ENCODE assay signal across 27 cellular contexts in genomic region chr7:2542011-2542923, GRCh38. TPM values are rescaled to one million over a fixed set of nuclear protein-coding genes. Genes with fewer than 3 reads are reported as not detected.
DNase-seq lines count a peak whose midpoint lies in the region; ATAC-seq, FAIRE-seq and TF ChIP-seq lines count a peak whose summit lies in the region.
"Had no signal": no experiment of that assay in that cellular context is flagged by ENCODE, and none has a peak within 500 bp of the region (broad histone marks: within the 10 kb centered on the region; RNA-seq: fewer than 3 reads in every experiment).

No MANE protein-coding gene starts in this region.

- no peaks in the 10 kb centered on the region for H4K20me1 ChIP-seq in K562 (replicated peaks; ENCODE audit: control insufficient read depth, insufficient read depth, low read length)
- no peaks in the 10 kb centered on the region for H4K20me1 ChIP-seq in hepatocyte (ENCODE audit: insufficient read depth, poor library complexity, severe bottlenecking)

- ATAC-seq in Right ventricle myocardium inferior: no peak
- ATAC-seq in K562: no peak
- ATAC-seq in left lung: no peak
- ATAC-seq: activated CD8-positive, alpha-beta T cell treated with anti-CD3 and anti-CD28 coated beads for 36 hours; gastroesophageal sphincter; right lobe of liver had no signal

- BruUV-seq in K562 (replicated peaks; lab: Mats Ljungman, UMichigan): no TSS peak

- no peaks in the 10 kb centered on the region for H3K9me2 ChIP-seq in hepatocyte (replicated peaks; ENCODE audit: insufficient read depth)

- in situ Hi-C loops in K562 (cut with MboI): no loop called here
- in situ Hi-C loops in transverse colon (cut with MboI; ENCODE audit: low pct_ligation_motif_present in 1 of 4, low pct_unique_long_range_greater_than_20kb in 1 of 4, low sequenced_read_pairs in 3 of 4): no loop called here
- in situ Hi-C loops in GM13977 (cut with MboI; ENCODE audit: low pct_unique_long_range_greater_than_20kb, low sequenced_read_pairs, unreplicated experiment): no loop called here

- CTCF ChIA-PET in K562 (lab: Yijun Ruan, JAX; ENCODE audit: low intra/inter-chr PET ratio): no interaction called here

- no peaks in the 10 kb centered on the region for H3K9me1 ChIP-seq in K562 (ENCODE audit: control insufficient read depth, insufficient read depth, low read length)

- H2AFZ ChIP-seq in K562 (ENCODE audit: low read depth, low read length): no peak overlapping the region
- no peak overlapping the region for H2AFZ ChIP-seq in hepatocyte

- TF ChIP-seq POLR2A in K562 (conservative IDR thresholded peaks at IDR 0.05): no peak
- TF ChIP-seq POLR2A in transverse colon (IDR thresholded peaks at IDR 0.05): no peak

- peaks cover 88% of the 10 kb centered on the region for H3K36me3 ChIP-seq in right atrium auricular region
- peaks cover 90% of the 10 kb centered on the region; the same call in 2 of the 3 replicates for H3K36me3 ChIP-seq in K562 (ENCODE audit: control insufficient read depth, insufficient read depth, low read length)
- peaks cover 0 to 97% of the 10 kb centered on the region in 2 donors for H3K36me3 ChIP-seq in left lung
- H3K36me3 ChIP-seq in transverse colon: peaks cover 0 to 38% (median 18%) of the 10 kb centered on the region in 4 donors
- no peaks in the 10 kb centered on the region for H3K36me3 ChIP-seq in hepatocyte (replicated peaks; ENCODE audit: insufficient read depth, low read depth)

- H3K79me2 ChIP-seq in K562 (ENCODE audit: control insufficient read depth, insufficient read depth, low read length) (no peaks in the 10 kb centered on the region), hepatocyte (no peaks in the 10 kb centered on the region)

- no peak for TF ChIP-seq RAD21 in K562 (CRISPR knock-in tag; conservative IDR thresholded peaks at IDR 0.05 in 1 of 2, IDR thresholded peaks at IDR 0.05 in 1 of 2)

- TF ChIP-seq EP300 in K562 (IDR thresholded peaks at IDR 0.05; ENCODE audit: low read length) (no peak), transverse colon (IDR thresholded peaks at IDR 0.05; ENCODE audit: low read depth) (no peak)

- TF ChIP-seq CTCF in right atrium auricular region (IDR thresholded peaks at IDR 0.05): no peak
- TF ChIP-seq CTCF in K562 (IDR thresholded peaks at IDR 0.05 in 2 of 3, conservative IDR thresholded peaks at IDR 0.05 in 1 of 3; ENCODE audit: insufficient read depth in 2 of 3, low read depth in 1 of 3, low read length in 3 of 3): no peak
- no peak for TF ChIP-seq CTCF in left lung (IDR thresholded peaks at IDR 0.05)
- TF ChIP-seq CTCF in transverse colon (IDR thresholded peaks at IDR 0.05): no peak
- TF ChIP-seq CTCF in GM13977 (IDR thresholded peaks at IDR 0.05; ENCODE audit: extremely low read depth, insufficient read depth, missing control alignments): no peak
- no peak for TF ChIP-seq CTCF in hepatocyte (IDR thresholded peaks at IDR 0.05; ENCODE audit: poor library complexity)

- H3K4me2 ChIP-seq in K562 (ENCODE audit: insufficient read depth, low read length) (no peak overlapping the region), hepatocyte (no peak overlapping the region)

- H3K9me3 ChIP-seq in right atrium auricular region (no peaks in the 10 kb centered on the region), K562 (replicated peaks; ENCODE audit: control insufficient read depth, insufficient read depth, low read depth, low read length) (no peaks in the 10 kb centered on the region), left lung (no peaks in the 10 kb centered on the region), transverse colon (no peaks in the 10 kb centered on the region), hepatocyte (ENCODE audit: low read depth) (no peaks in the 10 kb centered on the region)
- H3K9me3 ChIP-seq: ascending aorta, gastroesophageal sphincter, right lobe of liver, testis had no signal

- H3K4me1 ChIP-seq in right atrium auricular region (no peaks in the 10 kb centered on the region), K562 (replicated peaks in 1 of 2; ENCODE audit: control insufficient read depth in 2 of 2, insufficient read depth in 2 of 2, low read length in 2 of 2) (peaks cover 0 to 19% of the 10 kb centered on the region in 2 experiments; a peak in 1 of 5 replicates), left lung (no peaks in the 10 kb centered on the region), transverse colon (no peaks in the 10 kb centered on the region), hepatocyte (ENCODE audit: insufficient read depth) (no peaks in the 10 kb centered on the region)
- H3K4me1 ChIP-seq: ascending aorta, gastroesophageal sphincter, right lobe of liver had no signal

- DNase-seq in Right ventricle myocardium inferior (ENCODE audit: missing footprints) (peak; percentile 55), right atrium auricular region (ENCODE audit: low spot score) (no peak), K562 (ENCODE audit: extremely low read depth in 1 of 4, low spot score in 3 of 4) (peak in 1 of 4 experiments; percentile 3), left lung (peak; percentile 25 to 65), transverse colon (peak; percentile 6), GM13977 (ENCODE audit: low spot score) (no peak), hepatocyte (ENCODE audit: low spot score) (no peak), mucosa of gallbladder (ENCODE audit: low spot score) (no peak)
- DNase-seq: activated CD4-positive, alpha-beta T cell treated with anti-CD3 and anti-CD28 coated beads for 1 hour; activated CD8-positive, alpha-beta T cell treated with anti-CD3 and anti-CD28 coated beads for 36 hours; activated naive CD8-positive, alpha-beta T cell treated with anti-CD3 and anti-CD28 coated beads, Interleukin-2, amount 10 ng/mL, durations not matched to agents 7 days and 5 days; AML-193; dermis blood vessel endothelial cell; DND-41; hypothalamus; NCI-H1417 treated with DMSO at 0.1 percent for 48 hours; NCI-H2081 treated with DMSO at 0.1 percent for 48 hours; NCI-H226; stimulated activated CD4-positive, alpha-beta T cell treated with anti-CD3 and anti-CD28 coated beads, Interleukin-4, amount 100 ng/mL, for 4 hours; stimulated activated naive CD4-positive, alpha-beta T cell; testis had no signal

- intact Hi-C loops in Right ventricle myocardium inferior (cut with DNase I): no loop called here
- intact Hi-C loops in K562 (cut with micrococcal nuclease): no loop called here
- intact Hi-C loops in left lung (cut with DNase I): no loop called here
- intact Hi-C loops in transverse colon (cut with DNase I; ENCODE audit: low total_unique reads): no loop called here

- H3K27me3 ChIP-seq in right atrium auricular region: no peaks in the 10 kb centered on the region
- no peaks in the 10 kb centered on the region for H3K27me3 ChIP-seq in K562 (ENCODE audit: control insufficient read depth in 2 of 2, insufficient read depth in 2 of 2, low read length in 2 of 2)
- H3K27me3 ChIP-seq in left lung: no peaks in the 10 kb centered on the region
- H3K27me3 ChIP-seq in transverse colon: no peaks in the 10 kb centered on the region
- no peaks in the 10 kb centered on the region for H3K27me3 ChIP-seq in hepatocyte
- H3K27me3 ChIP-seq: ascending aorta, cardiac muscle cell, gastroesophageal sphincter, right lobe of liver, testis had no signal

- POLR2A ChIA-PET in K562 (lab: Yijun Ruan, JAX): interaction anchor here (0.6 to 1.2 kb wide), 3 partner anchors 10 to 1863 kb away, joined by 3 to 4 read pairs (median 3); partner anchors contain the start of gene BRAT1

- no peak for FAIRE-seq in K562 (lab: Jason Lieb, UNC)
- FAIRE-seq: A204.1 had no signal

- no peak overlapping the region; a peak in 1 of 4 replicates for H3K9ac ChIP-seq in K562 (ENCODE audit: insufficient read depth in 1 of 2, low read depth in 2 of 2, low read length in 2 of 2)

- H3K27ac ChIP-seq in right atrium auricular region (no peak overlapping the region), K562 (ENCODE audit: extremely low read depth, low read depth, low read length) (no peak overlapping the region), left lung (no peak overlapping the region), transverse colon (no peak overlapping the region), hepatocyte (no peak overlapping the region)
- H3K27ac ChIP-seq: ascending aorta, cardiac muscle cell, gastroesophageal sphincter, right lobe of liver, testis had no signal

- H3K4me3 ChIP-seq in right atrium auricular region (no peak overlapping the region), K562 (no peak overlapping the region), left lung (no peak overlapping the region), transverse colon (no peak overlapping the region), hepatocyte (no peak overlapping the region)
- H3K4me3 ChIP-seq: ascending aorta, cardiac muscle cell, gastroesophageal sphincter, lung, right lobe of liver, testis had no signal

- 91% methylated on average over 16 of the region's 27 CpGs for WGBS in K562 (ENCODE audit: insufficient coverage, low coverage, missing lambda C conversion rate)
- 94% methylated on average over 23 of the region's 27 CpGs; no CpG with 5 or more reads in 1 of the 2 donors for WGBS in transverse colon (ENCODE audit: low coverage in 1 of 2), 2 donors
- 95% methylated on average over 23 of the region's 27 CpGs for WGBS in hepatocyte (ENCODE audit: low lambda C conversion rate, missing lambda C conversion rate)

RNA-seq across cellular contexts. Expression of gene BRAT1, which starts 13.1 kb away (rescaled TPM):
- total RNA-seq in Right ventricle myocardium inferior (14.8 TPM), right atrium auricular region (10 to 100 TPM; 20.9 to 24.6 TPM), K562 (2014; rRNA removed) (48.2 and 53.8 TPM in 2 replicates), K562 (2014; rRNA removed; fragmentation: Illumina TruSeq; extraction: Trizol) (1.9 and 3.7 TPM in 2 replicates), K562 (2015; rRNA removed; fragmentation: Illumina TruSeq; extraction: Trizol) (14.6 and 17.4 TPM in 2 replicates), K562 (2021) (49.6 and 49.8 TPM in 2 replicates), left lung (10 to 100 TPM; 22.5 to 24.7 TPM), transverse colon (100 to 1,000 TPM in 1 of 4 donors, 10 to 100 TPM in 3; 31.7 to 120 (median 40.4) TPM), hepatocyte (15.7 and 19.2 TPM in 2 replicates), mucosa of gallbladder (35.2 TPM)
- total RNA-seq in K562 (2011; cell fraction: chromatin; rRNA removed; ENCODE audit: low replicate concordance): 18.7 and 76.7 TPM in 2 replicates
- 75.9 and 80.0 TPM in 2 replicates for total RNA-seq in K562 (2011; cell fraction: nucleolus; rRNA removed)
- total RNA-seq in K562 (2011; cell fraction: nucleoplasm; rRNA removed): 35.8 and 37.1 TPM in 2 replicates
- polyA plus RNA-seq in K562 (2011; rRNA removed) (10.5 and 23.7 TPM in 2 replicates), K562 (2014; fragmentation: Illumina TruSeq; extraction: Trizol) (5.8 and 20.3 TPM in 2 replicates), K562 (2014; fragmentation: Nextera tagmentation; extraction: Ambion mirVana) (under 1 TPM; 0.13 to 0.31 TPM), K562 (2014; rRNA removed) (35.3 and 39.1 TPM in 2 replicates), hepatocyte (37.8 and 45.0 TPM in 2 replicates)
- polyA plus RNA-seq in K562 (2011; cell fraction: cytosol; rRNA removed): 14.1 and 48.2 TPM in 2 replicates
- 84.7 and 142 TPM in 2 replicates for polyA plus RNA-seq in K562 (2011; cell fraction: nucleus; rRNA removed)
- polyA plus RNA-seq in K562 (2012): 37.7 and 38.8 TPM in 2 replicates
- polyA minus RNA-seq in K562 (2011; rRNA and poly(A)+ RNA removed): 3.2 and 7.4 TPM in 2 replicates
- polyA minus RNA-seq in K562 (2011; cell fraction: cytosol; rRNA and poly(A)+ RNA removed): 27.3 and 27.9 TPM in 2 replicates
- polyA minus RNA-seq in K562 (2011; cell fraction: nucleus; rRNA and poly(A)+ RNA removed): 22.2 and 25.0 TPM in 2 replicates

RNA-seq across cellular contexts. Expression of gene IQCE, which starts 16.5 kb away (rescaled TPM):
- total RNA-seq in Right ventricle myocardium inferior (11.5 TPM), right atrium auricular region (1 to 10 TPM; 6.6 to 9.1 TPM), K562 (2014; rRNA removed) (7.2 and 8.5 TPM in 2 replicates), K562 (2014; rRNA removed; fragmentation: Illumina TruSeq; extraction: Trizol) (1.7 and 3.5 TPM in 2 replicates), K562 (2015; rRNA removed; fragmentation: Illumina TruSeq; extraction: Trizol) (3.7 and 4.2 TPM in 2 replicates), K562 (2021) (7.8 and 8.7 TPM in 2 replicates), left lung (10 to 100 TPM; 19.0 to 19.3 TPM), transverse colon (100 to 1,000 TPM in 1 of 4 donors, 10 to 100 TPM in 3; 27.2 to 187 (median 55.5) TPM), hepatocyte (8.2 and 13.3 TPM in 2 replicates), mucosa of gallbladder (36.1 TPM)
- total RNA-seq in K562 (2011; cell fraction: chromatin; rRNA removed; ENCODE audit: low replicate concordance): 26.8 and 52.1 TPM in 2 replicates
- 20.3 and 21.5 TPM in 2 replicates for total RNA-seq in K562 (2011; cell fraction: nucleolus; rRNA removed)
- total RNA-seq in K562 (2011; cell fraction: nucleoplasm; rRNA removed): 22.9 and 30.8 TPM in 2 replicates
- polyA plus RNA-seq in K562 (2011; rRNA removed) (3.2 and 5.0 TPM in 2 replicates), K562 (2014; fragmentation: Illumina TruSeq; extraction: Trizol) (4.4 and 6.5 TPM in 2 replicates), K562 (2014; fragmentation: Nextera tagmentation; extraction: Ambion mirVana) (under 1 TPM; 0.18 to 0.28 TPM), K562 (2014; rRNA removed) (5.1 and 6.1 TPM in 2 replicates), hepatocyte (10.0 and 11.8 TPM in 2 replicates)
- 2.3 and 3.0 TPM in 2 replicates for polyA plus RNA-seq in K562 (2011; cell fraction: cytosol; rRNA removed)
- polyA plus RNA-seq in K562 (2011; cell fraction: nucleus; rRNA removed): 12.8 and 18.1 TPM in 2 replicates
- 5.3 and 7.0 TPM in 2 replicates for polyA plus RNA-seq in K562 (2012)
- polyA minus RNA-seq in K562 (2011; rRNA and poly(A)+ RNA removed): 3.7 and 4.7 TPM in 2 replicates
- 3.9 and 4.8 TPM in 2 replicates for polyA minus RNA-seq in K562 (2011; cell fraction: cytosol; rRNA and poly(A)+ RNA removed)
- 5.5 and 5.9 TPM in 2 replicates for polyA minus RNA-seq in K562 (2011; cell fraction: nucleus; rRNA and poly(A)+ RNA removed)

RNA-seq across cellular contexts. Expression of gene LFNG, which starts 22.7 kb away (rescaled TPM):
- 6.5 TPM for total RNA-seq in Right ventricle myocardium inferior
- 1 to 10 TPM; 3.8 to 4.3 TPM for total RNA-seq in right atrium auricular region
- total RNA-seq in K562 (2011; cell fraction: chromatin; rRNA removed; ENCODE audit: low replicate concordance): 0.76 and 4.3 TPM in 2 replicates
- total RNA-seq in K562 (2011; cell fraction: nucleolus; rRNA removed): 3.6 and 4.7 TPM in 2 replicates
- 2.0 and 2.1 TPM in 2 replicates for total RNA-seq in K562 (2011; cell fraction: nucleoplasm; rRNA removed)
- 0.49 and 0.73 TPM in 2 replicates for total RNA-seq in K562 (2014; rRNA removed)
- 0.18 and 0.22 TPM in 2 replicates for total RNA-seq in K562 (2014; rRNA removed; fragmentation: Illumina TruSeq; extraction: Trizol)
- 0.25 and 0.30 TPM in 2 replicates for total RNA-seq in K562 (2015; rRNA removed; fragmentation: Illumina TruSeq; extraction: Trizol)
- 0.81 and 0.89 TPM in 2 replicates for total RNA-seq in K562 (2021)
- polyA plus RNA-seq in K562 (2011; rRNA removed): 0.86 and 1.2 TPM in 2 replicates
- polyA plus RNA-seq in K562 (2011; cell fraction: cytosol; rRNA removed): 1.4 and 2.5 TPM in 2 replicates
- 4.7 and 6.5 TPM in 2 replicates for polyA plus RNA-seq in K562 (2011; cell fraction: nucleus; rRNA removed)
- polyA plus RNA-seq in K562 (2012): 0.43 and 0.47 TPM in 2 replicates
- polyA plus RNA-seq in K562 (2014; fragmentation: Illumina TruSeq; extraction: Trizol): 0.24 and 0.39 TPM in 2 replicates
- under 1 TPM in 1 of 2 experiments, not detected in 1; 0.03 TPM for polyA plus RNA-seq in K562 (2014; fragmentation: Nextera tagmentation; extraction: Ambion mirVana)
- 0.25 and 0.28 TPM in 2 replicates for polyA plus RNA-seq in K562 (2014; rRNA removed)
- polyA minus RNA-seq in K562 (2011; rRNA and poly(A)+ RNA removed): 0.45 and 0.49 TPM in 2 replicates
- 0.91 and 1.0 TPM in 2 replicates for polyA minus RNA-seq in K562 (2011; cell fraction: cytosol; rRNA and poly(A)+ RNA removed)
- 3.6 and 3.8 TPM in 2 replicates for polyA minus RNA-seq in K562 (2011; cell fraction: nucleus; rRNA and poly(A)+ RNA removed)
- 10 to 100 TPM; 38.0 to 59.2 TPM for total RNA-seq in left lung
- total RNA-seq in transverse colon: 100 to 1,000 TPM in 2 of 4 donors, 10 to 100 TPM in 2; 17.9 to 162 (median 80.6) TPM
- 4.5 and 7.5 TPM in 2 replicates for total RNA-seq in hepatocyte
- 1.2 and 1.6 TPM in 2 replicates for polyA plus RNA-seq in hepatocyte
- total RNA-seq in mucosa of gallbladder: 31.3 TPM

Comparison
In these comparisons a context has a peak if more than half of its experiments do, and no peak if none do; other contexts are left out.
1. DNase-seq: peak in Right ventricle myocardium inferior (single experiment), left lung (2 of 2) and transverse colon (single experiment); none in right atrium auricular region (single experiment), GM13977 (single experiment), hepatocyte (single experiment) and mucosa of gallbladder (single experiment).